ENCODE assay signal across 8 cellular contexts in genomic region chr14:47720281-47720680, GRCh38. TPM values are rescaled to one million over a fixed set of nuclear protein-coding genes. Genes with fewer than 3 reads are reported as not detected.
"Had no signal": no experiment of that assay in that cellular context is flagged by ENCODE, and none has a peak within 500 bp of the region (broad histone marks: within the 10 kb centered on the region; RNA-seq: fewer than 3 reads in every experiment).

No MANE protein-coding gene starts in this region.

- FAIRE-seq: H1, H54 had no signal

- DNase-seq: H9, HCEC 1CT, KG1 had no signal

- H3K27ac ChIP-seq: HL-60 had no signal

- H2AFZ ChIP-seq: GM23338 had no signal

- H3K36me3 Mint-ChIP-seq: IgD-negative memory B cell had no signal

- ATAC-seq: GM23338 had no signal

- H3K4me3 ChIP-seq: GM23338 had no signal

- H3K27ac Mint-ChIP-seq: GM23338, H9, IgD-negative memory B cell had no signal

- H3K9me3 Mint-ChIP-seq: GM23338, H9 had no signal

- H3K4me1 Mint-ChIP-seq: GM23338, H9, IgD-negative memory B cell had no signal

- H3K27me3 Mint-ChIP-seq: IgD-negative memory B cell had no signal

- H3K4me2 ChIP-seq: GM23338 had no signal

- H3K4me3 Mint-ChIP-seq: GM23338, H9, IgD-negative memory B cell had no signal

RNA-seq across cellular contexts. Expression of gene MDGA2, which starts 44.9 kb away (rescaled TPM):
- polyA plus RNA-seq: IgD-negative memory B cell had no signal
